In the genomic region with DNA sequence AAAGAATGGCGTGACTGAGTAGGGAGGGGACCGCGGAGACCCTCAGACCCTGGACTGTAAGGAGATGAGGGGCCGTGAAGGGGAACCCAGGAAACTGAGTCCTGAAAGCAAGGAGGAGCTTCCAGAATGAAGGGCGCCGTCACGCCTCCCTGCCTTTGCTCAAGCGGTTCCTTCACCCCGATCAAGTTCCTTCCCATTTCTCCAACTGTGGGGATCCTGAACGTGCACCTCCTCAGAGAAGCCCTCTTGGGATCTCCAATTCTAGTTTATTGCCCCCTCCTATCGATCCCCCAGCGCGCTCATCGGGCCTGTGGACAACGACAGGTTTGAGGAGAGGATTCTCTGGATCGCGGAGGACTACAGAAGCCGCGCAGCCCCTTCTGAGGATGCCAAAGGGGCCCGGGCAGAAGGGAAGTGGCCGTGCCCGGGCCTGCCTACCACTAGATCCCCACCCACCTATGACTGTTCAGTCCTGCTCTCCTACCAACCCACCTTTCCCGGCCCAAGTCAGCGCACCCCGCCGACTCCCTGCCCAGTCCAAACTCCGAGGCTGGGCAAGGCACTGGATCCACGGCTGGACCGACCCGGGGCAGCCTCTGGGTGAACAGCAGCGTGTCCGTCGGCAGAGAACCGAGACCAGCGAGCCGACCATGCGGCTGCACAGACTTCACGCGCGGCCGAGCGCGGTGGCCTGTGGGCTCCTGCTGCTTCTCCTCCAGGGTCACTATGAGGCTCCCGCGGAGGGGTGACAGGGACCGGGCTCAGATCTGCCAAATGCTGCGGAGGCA, we compare ENCODE assay signal across 8 cellular contexts. TPM values are rescaled to one million over a fixed set of nuclear protein-coding genes. Genes with fewer than 3 reads are reported as not detected.
A peak's percentile ranks its signal among the peaks of the same experiment; 100 is the strongest.
DNase-seq lines count a peak whose midpoint lies in the region; ATAC-seq and TF ChIP-seq lines count a peak whose summit lies in the region.

No MANE protein-coding gene starts in this region.

- DNase-seq in CD8-positive, alpha-beta memory T cell: peak in 1 of 5 donors; percentile 19
- DNase-seq in PC-9 (no peak), epithelial cell of proximal tubule (ENCODE audit: low read depth) (no peak), osteoblast (ENCODE audit: insufficient read length, low spot score, missing footprints) (peak; percentile 82), NOMO-1 (lab: John Stamatoyannopoulos, UW; ENCODE audit: unreplicated experiment in 2 of 2) (no peak), occipital lobe (lab: John Stamatoyannopoulos, UW) (no peak), HPDE6-E6E7 (ENCODE audit: extremely low spot score) (no peak)

- H2AFZ ChIP-seq in PC-9 (peak overlapping the region; percentile 60; the same call in 1 of the 2 replicates), osteoblast (ENCODE audit: low read length) (peak overlapping the region; percentile 89)

- peaks cover 7% of the 10 kb centered on the region for H3K4me1 ChIP-seq in CD8-positive, alpha-beta memory T cell (ENCODE audit: insufficient read depth, low read length)
- H3K4me1 ChIP-seq in PC-9 (replicated peaks; ENCODE audit: insufficient read depth) (no peaks in the 10 kb centered on the region), osteoblast (ENCODE audit: insufficient read depth, low read length) (peaks cover 5% of the 10 kb centered on the region)

- H3K27ac Mint-ChIP-seq in CD8-positive, alpha-beta memory T cell: peak overlapping the region in 4 of 8 donors; percentile 29 to 79 (median 42)

- no peak overlapping the region for H3K27ac ChIP-seq in CD8-positive, alpha-beta memory T cell (ENCODE audit: low read depth, low read length)
- H3K27ac ChIP-seq in PC-9 (no peak overlapping the region), osteoblast (ENCODE audit: low read depth, low read length) (no peak overlapping the region)

- peaks cover 0 to 8% (median 7%) of the 10 kb centered on the region in 3 donors for H3K36me3 Mint-ChIP-seq in CD8-positive, alpha-beta memory T cell

- intact Hi-C loops in PC-9 (cut with micrococcal nuclease; ENCODE audit: unreplicated experiment): loop anchor here (5.0 kb wide), 1 partner anchor 541 kb away; no protein-coding TSS in a partner anchor

- no peak for TF ChIP-seq CTCF in PC-9 (conservative IDR thresholded peaks at IDR 0.05)
- TF ChIP-seq CTCF in epithelial cell of proximal tubule (conservative IDR thresholded peaks at IDR 0.05; ENCODE audit: low read depth, low read length): no peak
- TF ChIP-seq CTCF in osteoblast (IDR thresholded peaks at IDR 0.05; ENCODE audit: extremely low read depth, low read depth, low read length): no peak

- peaks cover 18% of the 10 kb centered on the region; the same call in 1 of the 2 replicates for H3F3A ChIP-seq in PC-9 (ENCODE audit: insufficient read depth, low read depth)

- peaks cover 22 to 42% of the 10 kb centered on the region in 2 donors for H3K27me3 Mint-ChIP-seq in CD8-positive, alpha-beta memory T cell

- H3K79me2 ChIP-seq in PC-9 (ENCODE audit: low read depth) (no peaks in the 10 kb centered on the region), osteoblast (ENCODE audit: insufficient read depth, low read length) (no peaks in the 10 kb centered on the region)

- CTCF ChIA-PET in CD8-positive, alpha-beta memory T cell (lab: Charles Lee): interaction anchor here (0.7 kb wide), 1 partner anchor 11 kb away, joined by 3 read pairs; no protein-coding TSS in a partner anchor
- CTCF ChIA-PET in PC-9 (lab: Charles Lee): no interaction called here

- POLR2A ChIA-PET in CD8-positive, alpha-beta memory T cell (lab: Charles Lee): interaction anchor here (0.8 kb wide), 1 partner anchor 573 kb away, joined by 3 read pairs; no protein-coding TSS in a partner anchor
- POLR2A ChIA-PET in PC-9 (lab: Charles Lee; ENCODE audit: unreplicated experiment): no interaction called here

- peaks cover 13 to 25% (median 15%) of the 10 kb centered on the region in 3 donors for H3K4me1 Mint-ChIP-seq in CD8-positive, alpha-beta memory T cell

- no TSS peak for BruUV-seq in PC-9 (replicated peaks; lab: Mats Ljungman, UMichigan)

- H3K27me3 ChIP-seq in CD8-positive, alpha-beta memory T cell (ENCODE audit: insufficient read depth, low read length, poor library complexity, severe bottlenecking): peaks cover 16% of the 10 kb centered on the region
- H3K27me3 ChIP-seq in PC-9 (ENCODE audit: insufficient read depth, low read depth) (no peaks in the 10 kb centered on the region), osteoblast (ENCODE audit: insufficient read depth, low read length) (peaks cover 18% of the 10 kb centered on the region)

- peak overlapping the region; percentile 85 to 93 (median 91) for H3K4me3 Mint-ChIP-seq in CD8-positive, alpha-beta memory T cell

- H3K9me2 ChIP-seq in PC-9 (ENCODE audit: insufficient read depth): no peaks in the 10 kb centered on the region

- H4K20me1 ChIP-seq in PC-9 (ENCODE audit: insufficient read depth) (no peaks in the 10 kb centered on the region), osteoblast (ENCODE audit: insufficient read depth, low read length) (peaks cover 2% of the 10 kb centered on the region)

- peak overlapping the region; percentile 46 for H3K4me3 ChIP-seq in CD8-positive, alpha-beta memory T cell (ENCODE audit: low read length)
- peak overlapping the region; percentile 66 for H3K4me3 ChIP-seq in PC-9
- H3K4me3 ChIP-seq in epithelial cell of proximal tubule (ENCODE audit: low read depth, low read length): peak overlapping the region; percentile 51
- H3K4me3 ChIP-seq in osteoblast (ENCODE audit: insufficient read depth, low read length): peak overlapping the region; percentile 75

- peaks cover 2% of the 10 kb centered on the region for H3K36me3 ChIP-seq in CD8-positive, alpha-beta memory T cell (ENCODE audit: insufficient read depth, low read length)
- H3K36me3 ChIP-seq in PC-9 (ENCODE audit: low read depth) (no peaks in the 10 kb centered on the region), osteoblast (ENCODE audit: insufficient read depth, low read length) (peaks cover 7% of the 10 kb centered on the region)

- H3K4me2 ChIP-seq in PC-9: peak overlapping the region; percentile 97
- peak overlapping the region; percentile 79 for H3K4me2 ChIP-seq in osteoblast (ENCODE audit: insufficient read depth, low read length)

- ATAC-seq in HG03342 (IDR thresholded peaks at IDR 0.05; ENCODE audit: unreplicated experiment): no peak

- no peaks in the 10 kb centered on the region for H3K9me3 ChIP-seq in CD8-positive, alpha-beta memory T cell (ENCODE audit: low read length)
- H3K9me3 ChIP-seq in PC-9 (ENCODE audit: insufficient read depth, low read depth) (no peaks in the 10 kb centered on the region), osteoblast (ENCODE audit: low read depth, low read length) (peaks cover 5% of the 10 kb centered on the region)

- peaks cover 0 to 4% (median 0%) of the 10 kb centered on the region in 5 donors for H3K9me3 Mint-ChIP-seq in CD8-positive, alpha-beta memory T cell

RNA-seq across cellular contexts. Expression of a gene that starts 12.8 kb away (rescaled TPM):
- total RNA-seq in CD8-positive, alpha-beta memory T cell: under 1 TPM; 0.16 to 0.24 TPM
- polyA plus RNA-seq in CD8-positive, alpha-beta memory T cell: not detected
- 9.1 and 10.1 TPM in 2 replicates for total RNA-seq in PC-9 (2021)
- 0.75 TPM in 1 of 2 replicates, not detected in the other for total RNA-seq in epithelial cell of proximal tubule
- 0.29 TPM in 1 of 2 replicates, not detected in the other for total RNA-seq in osteoblast
- 0.78 TPM for total RNA-seq in occipital lobe

RNA-seq across cellular contexts. Expression of a gene that starts 12.9 kb away (rescaled TPM):
- total RNA-seq in CD8-positive, alpha-beta memory T cell: 10 to 100 TPM; 23.5 to 23.8 TPM
- polyA plus RNA-seq in CD8-positive, alpha-beta memory T cell: 26.6 TPM
- total RNA-seq in PC-9 (2021) (32.8 and 35.1 TPM in 2 replicates), epithelial cell of proximal tubule (10.9 and 20.9 TPM in 2 replicates), osteoblast (38.6 and 42.3 TPM in 2 replicates), occipital lobe (24.6 TPM)

RNA-seq across cellular contexts. Expression of a gene that starts 14.0 kb away (rescaled TPM):
- 100 to 1,000 TPM; 164 to 176 TPM for total RNA-seq in CD8-positive, alpha-beta memory T cell
- 132 TPM for polyA plus RNA-seq in CD8-positive, alpha-beta memory T cell
- 81.7 and 87.1 TPM in 2 replicates for total RNA-seq in PC-9 (2021)
- 123 and 178 TPM in 2 replicates for total RNA-seq in epithelial cell of proximal tubule
- 90.8 and 97.4 TPM in 2 replicates for total RNA-seq in osteoblast
- total RNA-seq in occipital lobe: 80.5 TPM

RNA-seq across cellular contexts. Expression of a gene that starts 22.9 kb away (rescaled TPM):
- total RNA-seq in CD8-positive, alpha-beta memory T cell: under 1 TPM; 0.60 to 0.88 TPM
- polyA plus RNA-seq in CD8-positive, alpha-beta memory T cell: not detected
- 0.24 TPM in 1 of 2 replicates, not detected in the other for total RNA-seq in PC-9 (2021)
- 6.5 and 40.2 TPM in 2 replicates for total RNA-seq in epithelial cell of proximal tubule
- total RNA-seq in osteoblast: 3.2 and 4.3 TPM in 2 replicates
- 0.94 TPM for total RNA-seq in occipital lobe

RNA-seq across cellular contexts. Expression of a gene that starts 29.5 kb away (rescaled TPM):
- total RNA-seq in CD8-positive, alpha-beta memory T cell: not detected
- not detected for polyA plus RNA-seq in CD8-positive, alpha-beta memory T cell
- not detected in 2 replicates for total RNA-seq in PC-9 (2021)
- total RNA-seq in epithelial cell of proximal tubule: 0.14 and 0.81 TPM in 2 replicates
- total RNA-seq in osteoblast: not detected in 2 replicates
- not detected for total RNA-seq in occipital lobe
